ENCODE assay signal across 18 cellular contexts in genomic region chr14:99179946-99180345, GRCh38.
DNase-seq lines count a peak whose midpoint lies in the region; ATAC-seq and TF ChIP-seq lines count a peak whose summit lies in the region.
"Had no signal": no experiment of that assay in that cellular context is flagged by ENCODE, and none has a peak within 500 bp of the region (broad histone marks: within the 10 kb centered on the region; RNA-seq: fewer than 3 reads in every experiment).

No MANE protein-coding gene starts in this region.

- peak overlapping the region; percentile 8 for H3K27ac ChIP-seq in CD8-positive, alpha-beta T cell (ENCODE audit: low read depth, low read length)
- peak overlapping the region; percentile 85 for H3K27ac ChIP-seq in naive thymus-derived CD4-positive, alpha-beta T cell (ENCODE audit: low read depth, low read length)
- no peak overlapping the region for H3K27ac ChIP-seq in smooth muscle cell (ENCODE audit: low read depth)
- H3K27ac ChIP-seq: A549, cardiac muscle cell, right lobe of liver had no signal

- H3K27me3 ChIP-seq in CD8-positive, alpha-beta T cell (ENCODE audit: insufficient read depth, low read length) = no peaks in the 10 kb centered on the region
- no peaks in the 10 kb centered on the region for H3K27me3 ChIP-seq in naive thymus-derived CD4-positive, alpha-beta T cell (ENCODE audit: control insufficient read depth in 2 of 2, insufficient read depth in 2 of 2, low read length in 2 of 2)
- H3K27me3 ChIP-seq in smooth muscle cell (ENCODE audit: low read depth) = no peaks in the 10 kb centered on the region
- H3K27me3 ChIP-seq: BE2C, cardiac muscle cell, right lobe of liver had no signal

- in situ Hi-C loops in GM13976 (cut with MboI; ENCODE audit: low sequenced_read_pairs, unreplicated experiment) = no loop called here

- H3K36me3 ChIP-seq in CD8-positive, alpha-beta T cell (ENCODE audit: insufficient read depth, low read length) = peaks cover 15% of the 10 kb centered on the region
- H3K36me3 ChIP-seq in naive thymus-derived CD4-positive, alpha-beta T cell (ENCODE audit: control insufficient read depth in 2 of 3, insufficient read depth in 3 of 3, low read length in 3 of 3) = peaks cover 0 to 55% (median 23%) of the 10 kb centered on the region in 3 experiments
- no peaks in the 10 kb centered on the region for H3K36me3 ChIP-seq in smooth muscle cell (ENCODE audit: low read depth)
- H3K36me3 ChIP-seq: BE2C, cardiac muscle cell, right lobe of liver had no signal

- 93% methylated on average over 9 of the region's 9 CpGs for WGBS in smooth muscle cell (ENCODE audit: low lambda C conversion rate)

- H3K4me1 Mint-ChIP-seq in activated CD4-positive, alpha-beta T cell treated with anti-CD3 and anti-CD28 coated beads, Interleukin-2, amount 10 ng/mL, durations not matched to agents 7 days and 5 days = peaks cover 83% of the 10 kb centered on the region
- H3K4me1 Mint-ChIP-seq in CD8-positive, alpha-beta T cell (ENCODE audit: low read depth) = peaks cover 79% of the 10 kb centered on the region
- peaks cover 47% of the 10 kb centered on the region for H3K4me1 Mint-ChIP-seq in activated T-helper 17 cell treated with anti-CD3 and anti-CD28 coated beads, Interleukin-2, amount 50 U/mL, for 72 hours
- peaks cover 56 to 86% (median 75%) of the 10 kb centered on the region in 7 donors for H3K4me1 Mint-ChIP-seq in naive thymus-derived CD4-positive, alpha-beta T cell

- no peaks in the 10 kb centered on the region for H3K27me3 Mint-ChIP-seq in activated CD4-positive, alpha-beta T cell treated with anti-CD3 and anti-CD28 coated beads, Interleukin-2, amount 10 ng/mL, durations not matched to agents 7 days and 5 days
- no peaks in the 10 kb centered on the region for H3K27me3 Mint-ChIP-seq in CD8-positive, alpha-beta T cell (ENCODE audit: low read depth)
- H3K27me3 Mint-ChIP-seq in activated T-helper 17 cell treated with anti-CD3 and anti-CD28 coated beads, Interleukin-2, amount 50 U/mL, for 72 hours = no peaks in the 10 kb centered on the region
- no peaks in the 10 kb centered on the region for H3K27me3 Mint-ChIP-seq in naive thymus-derived CD4-positive, alpha-beta T cell

- intact Hi-C loops in CD8-positive, alpha-beta T cell (cut with DNase I, micrococcal nuclease) = loop anchor here in 1 of 2 experiments (5.0 to 10.0 kb wide), 4 partner anchors 235 to 1575 kb away; no protein-coding TSS in a partner anchor
- intact Hi-C loops in naive thymus-derived CD4-positive, alpha-beta T cell (cut with micrococcal nuclease) = no loop called here

- H4K20me1 ChIP-seq in smooth muscle cell (ENCODE audit: low read depth) = no peaks in the 10 kb centered on the region

- peaks cover 74% of the 10 kb centered on the region for H3K36me3 Mint-ChIP-seq in activated CD4-positive, alpha-beta T cell treated with anti-CD3 and anti-CD28 coated beads, Interleukin-2, amount 10 ng/mL, durations not matched to agents 7 days and 5 days (ENCODE audit: low read depth)
- H3K36me3 Mint-ChIP-seq in CD8-positive, alpha-beta T cell = peaks cover 86% of the 10 kb centered on the region
- H3K36me3 Mint-ChIP-seq in activated T-helper 17 cell treated with anti-CD3 and anti-CD28 coated beads, Interleukin-2, amount 50 U/mL, for 72 hours (ENCODE audit: low read depth) = peaks cover 95% of the 10 kb centered on the region
- peaks cover 0 to 70% (median 32%) of the 10 kb centered on the region in 5 donors for H3K36me3 Mint-ChIP-seq in naive thymus-derived CD4-positive, alpha-beta T cell

- H3K9ac ChIP-seq in smooth muscle cell (ENCODE audit: low read depth) = no peak overlapping the region

- no peaks in the 10 kb centered on the region for H3K9me3 ChIP-seq in CD8-positive, alpha-beta T cell (ENCODE audit: low read length)
- no peaks in the 10 kb centered on the region for H3K9me3 ChIP-seq in naive thymus-derived CD4-positive, alpha-beta T cell (ENCODE audit: control insufficient read depth in 2 of 3, low read length in 3 of 3)
- H3K9me3 ChIP-seq in smooth muscle cell (replicated peaks; ENCODE audit: low read depth) = no peaks in the 10 kb centered on the region
- H3K9me3 ChIP-seq: A549, BE2C, right lobe of liver had no signal

- peak overlapping the region; percentile 96 for H3K27ac Mint-ChIP-seq in activated CD4-positive, alpha-beta T cell treated with anti-CD3 and anti-CD28 coated beads, Interleukin-2, amount 10 ng/mL, durations not matched to agents 7 days and 5 days
- peak overlapping the region; percentile 90 for H3K27ac Mint-ChIP-seq in CD8-positive, alpha-beta T cell
- H3K27ac Mint-ChIP-seq in activated T-helper 17 cell treated with anti-CD3 and anti-CD28 coated beads, Interleukin-2, amount 50 U/mL, for 72 hours = peak overlapping the region; percentile 86
- peak overlapping the region; percentile 78 to 100 (median 94) for H3K27ac Mint-ChIP-seq in naive thymus-derived CD4-positive, alpha-beta T cell

- peaks cover 80% of the 10 kb centered on the region for H3K4me1 ChIP-seq in CD8-positive, alpha-beta T cell (ENCODE audit: insufficient read depth, low read length)
- H3K4me1 ChIP-seq in naive thymus-derived CD4-positive, alpha-beta T cell (ENCODE audit: control insufficient read depth in 2 of 2, insufficient read depth in 2 of 2, low read length in 2 of 2) = peaks cover 56 to 75% of the 10 kb centered on the region in 2 donors
- no peaks in the 10 kb centered on the region for H3K4me1 ChIP-seq in smooth muscle cell (ENCODE audit: low read depth)
- H3K4me1 ChIP-seq: A549, BE2C, right lobe of liver had no signal

- POLR2A ChIA-PET in activated CD4-positive, alpha-beta T cell treated with anti-CD3 and anti-CD28 coated beads, Interleukin-2, amount 10 ng/mL, durations not matched to agents 7 days and 5 days (lab: Charles Lee) = interaction anchor here (0.6 kb wide), 2 partner anchors 87 to 650 kb away, joined by 3 read pairs; no protein-coding TSS in a partner anchor
- POLR2A ChIA-PET in CD8-positive, alpha-beta T cell (lab: Charles Lee) = interaction anchor here (0.5 to 1.5 kb wide), 3 partner anchors 10 to 1007 kb away, joined by 3 read pairs; no protein-coding TSS in a partner anchor
- POLR2A ChIA-PET in naive thymus-derived CD4-positive, alpha-beta T cell (lab: Charles Lee) = interaction anchor here (0.7 to 69.0 kb wide), 6 partner anchors 11 to 1466 kb away, joined by 3 to 2458 read pairs (median 7); no protein-coding TSS in a partner anchor

- H3F3A ChIP-seq in smooth muscle cell (ENCODE audit: low read depth) = no peaks in the 10 kb centered on the region

- no peak overlapping the region for H3K4me2 ChIP-seq in smooth muscle cell
- H3K4me2 ChIP-seq: A549 had no signal

- peak; percentile 12 for ATAC-seq in CD8-positive, alpha-beta T cell
- ATAC-seq in activated T-helper 17 cell treated with anti-CD3 and anti-CD28 coated beads, Interleukin-2, amount 50 U/mL, for 72 hours (replicated peaks) = no peak
- no peak for ATAC-seq in naive thymus-derived CD4-positive, alpha-beta T cell
- ATAC-seq: A549, right lobe of liver had no signal

- H3K4me3 ChIP-seq in CD8-positive, alpha-beta T cell (ENCODE audit: low read depth, low read length) = peak overlapping the region; percentile 0
- H3K4me3 ChIP-seq in naive thymus-derived CD4-positive, alpha-beta T cell (ENCODE audit: low read length) = peak overlapping the region; percentile 5
- no peak overlapping the region for H3K4me3 ChIP-seq in smooth muscle cell
- H3K4me3 ChIP-seq: A549, cardiac muscle cell, right lobe of liver had no signal

- no peaks in the 10 kb centered on the region for H3K9me3 Mint-ChIP-seq in activated CD4-positive, alpha-beta T cell treated with anti-CD3 and anti-CD28 coated beads, Interleukin-2, amount 10 ng/mL, durations not matched to agents 7 days and 5 days
- no peaks in the 10 kb centered on the region for H3K9me3 Mint-ChIP-seq in CD8-positive, alpha-beta T cell
- H3K9me3 Mint-ChIP-seq in activated T-helper 17 cell treated with anti-CD3 and anti-CD28 coated beads, Interleukin-2, amount 50 U/mL, for 72 hours = no peaks in the 10 kb centered on the region
- peaks cover 0 to 16% (median 4%) of the 10 kb centered on the region in 11 donors for H3K9me3 Mint-ChIP-seq in naive thymus-derived CD4-positive, alpha-beta T cell

- no peak for DNase-seq in activated CD4-positive, alpha-beta T cell treated with anti-CD3 and anti-CD28 coated beads, Interleukin-2, amount 10 ng/mL, durations not matched to agents 7 days and 5 days
- no peak for DNase-seq in activated CD4-positive, alpha-beta T cell treated with anti-CD3 and anti-CD28 coated beads for 1 hour
- no peak for DNase-seq in CD8-positive, alpha-beta T cell
- DNase-seq in naive thymus-derived CD4-positive, alpha-beta T cell = no peak
- DNase-seq in KG1 (lab: John Stamatoyannopoulos, UW) = no peak
- no peak for DNase-seq in smooth muscle cell (lab: John Stamatoyannopoulos, UW; ENCODE audit: unreplicated experiment)
- no peak for DNase-seq in GM13976 (ENCODE audit: low spot score)
- DNase-seq: activated CD4-positive, alpha-beta T cell treated with anti-CD3 and anti-CD28 coated beads for 4 hours; BE2C; dermis blood vessel endothelial cell; EL; Karpas-422; midbrain; NCI-H1694 treated with DMSO at 0.1 percent for 48 hours; right lobe of liver had no signal

- CTCF ChIA-PET in activated CD4-positive, alpha-beta T cell treated with anti-CD3 and anti-CD28 coated beads, Interleukin-2, amount 10 ng/mL, durations not matched to agents 7 days and 5 days (lab: Charles Lee) = interaction anchor here (0.9 to 2.0 kb wide), 3 partner anchors 9 to 44 kb away, joined by 3 to 6 read pairs (median 3); no protein-coding TSS in a partner anchor
- CTCF ChIA-PET in CD8-positive, alpha-beta T cell (lab: Charles Lee) = interaction anchor here (0.9 kb wide), 1 partner anchor 88 kb away, joined by 3 read pairs; no protein-coding TSS in a partner anchor
- CTCF ChIA-PET in naive thymus-derived CD4-positive, alpha-beta T cell (lab: Charles Lee) = interaction anchor here (0.9 to 1.6 kb wide), 3 partner anchors 12 to 93 kb away, joined by 3 to 7 read pairs (median 5); no protein-coding TSS in a partner anchor

- no peak overlapping the region for H2AFZ ChIP-seq in smooth muscle cell (ENCODE audit: low read depth)

- peak overlapping the region; percentile 39 for H3K4me3 Mint-ChIP-seq in activated CD4-positive, alpha-beta T cell treated with anti-CD3 and anti-CD28 coated beads, Interleukin-2, amount 10 ng/mL, durations not matched to agents 7 days and 5 days
- peak overlapping the region; percentile 45 for H3K4me3 Mint-ChIP-seq in CD8-positive, alpha-beta T cell
- peak overlapping the region; percentile 82 for H3K4me3 Mint-ChIP-seq in activated T-helper 17 cell treated with anti-CD3 and anti-CD28 coated beads, Interleukin-2, amount 50 U/mL, for 72 hours
- peak overlapping the region; percentile 25 to 94 (median 84) for H3K4me3 Mint-ChIP-seq in naive thymus-derived CD4-positive, alpha-beta T cell

- no peaks in the 10 kb centered on the region for H3K79me2 ChIP-seq in smooth muscle cell (ENCODE audit: low read depth)

- TF ChIP-seq CTCF in CD8-positive, alpha-beta T cell (IDR thresholded peaks at IDR 0.05) = no peak
- TF ChIP-seq CTCF in smooth muscle cell (IDR thresholded peaks at IDR 0.05; ENCODE audit: borderline replicate concordance, insufficient read depth, poor library complexity, severe bottlenecking) (no peak), GM13976 (IDR thresholded peaks at IDR 0.05; ENCODE audit: borderline replicate concordance, control extremely low read depth, extremely low read depth, insufficient read depth, missing control alignments) (no peak)
